Comparison of ENCODE assay signal across 8 cellular contexts in genomic region chr17:78883533-78884131, GRCh38. TPM values are rescaled to one million over a fixed set of nuclear protein-coding genes. Genes with fewer than 3 reads are reported as not detected.
DNase-seq lines count a peak whose midpoint lies in the region; ATAC-seq and TF ChIP-seq lines count a peak whose summit lies in the region.

No MANE protein-coding gene starts in this region.

- peaks cover 40 to 60% of the 10 kb centered on the region in 2 donors for H3K36me3 Mint-ChIP-seq in CD14-positive monocyte
- no peaks in the 10 kb centered on the region for H3K36me3 Mint-ChIP-seq in WTC11
- H3K36me3 Mint-ChIP-seq in neural crest cell (ENCODE audit: low read depth), result no peaks in the 10 kb centered on the region

- H3K4me1 Mint-ChIP-seq in CD14-positive monocyte (peaks cover 76% of the 10 kb centered on the region), WTC11 (peaks cover 33% of the 10 kb centered on the region), neural crest cell (peaks cover 57% of the 10 kb centered on the region)

- H3K4me3 Mint-ChIP-seq in CD14-positive monocyte, result peak overlapping the region; percentile 70 to 79
- peak overlapping the region; percentile 31; the same call in 1 of the 2 replicates for H3K4me3 Mint-ChIP-seq in WTC11
- peak overlapping the region; percentile 84 for H3K4me3 Mint-ChIP-seq in neural crest cell

- peaks cover 0 to 2% (median 2%) of the 10 kb centered on the region in 3 donors for H3K27me3 Mint-ChIP-seq in CD14-positive monocyte (ENCODE audit: low read depth in 3 of 3)
- H3K27me3 Mint-ChIP-seq in WTC11 (ENCODE audit: low read depth), result no peaks in the 10 kb centered on the region
- H3K27me3 Mint-ChIP-seq in neural crest cell (ENCODE audit: low read depth), result no peaks in the 10 kb centered on the region

- CTCF ChIA-PET in WTC11 (lab: Charles Lee), result interaction anchor here (0.6 to 1.7 kb wide), 7 partner anchors 15 to 162 kb away, joined by 3 to 20 read pairs (median 3); no protein-coding TSS in a partner anchor

- POLR2A ChIA-PET in WTC11 (lab: Charles Lee), result no interaction called here

- intact Hi-C loops in CD14-positive monocyte (cut with micrococcal nuclease), result loop anchor here (1.0 to 5.0 kb wide), 3 partner anchors 21 to 39 kb away; no protein-coding TSS in a partner anchor

- H3K27ac Mint-ChIP-seq in CD14-positive monocyte, result peak overlapping the region; percentile 97 to 99 (median 98)
- H3K27ac Mint-ChIP-seq in WTC11, result no peak overlapping the region
- H3K27ac Mint-ChIP-seq in neural crest cell (ENCODE audit: unreplicated experiment), result peak overlapping the region; percentile 97

- ATAC-seq in WTC11, result peak; percentile 64

- TF ChIP-seq CTCF in CD14-positive monocyte (IDR thresholded peaks at IDR 0.05) (peak; percentile 8), WTC11 (IDR thresholded peaks at IDR 0.05) (no peak), neural crest cell (conservative IDR thresholded peaks at IDR 0.05) (peak; percentile 21)

- DNase-seq in CD14-positive monocyte (ENCODE audit: low spot score), result peak; percentile 90
- DNase-seq in MV-4-11 (lab: John Stamatoyannopoulos, UW), result peak; percentile 73
- DNase-seq in WTC11 (ENCODE audit: low spot score), result no peak
- peak; percentile 97 for DNase-seq in globus pallidus (ENCODE audit: low spot score)
- peak; percentile 62 for DNase-seq in neural crest cell (ENCODE audit: low read depth, low spot score)
- no peak for DNase-seq in GM19238 (ENCODE audit: insufficient read length, low spot score)
- no peak for DNase-seq in stimulated activated naive CD4-positive, alpha-beta T cell treated with Interleukin-2 at 50 U/mL for 16 hours (lab: John Stamatoyannopoulos, UW)
- DNase-seq in cortex of kidney (lab: John Stamatoyannopoulos, UW), result no peak

- peaks cover 0 to 1% (median 0%) of the 10 kb centered on the region in 7 donors for H3K9me3 Mint-ChIP-seq in CD14-positive monocyte
- no peaks in the 10 kb centered on the region for H3K9me3 Mint-ChIP-seq in WTC11
- H3K9me3 Mint-ChIP-seq in neural crest cell, result no peaks in the 10 kb centered on the region

TF ChIP-seq in WTC11, 78 proteins besides CTCF, POLR2A, EP300 and RAD21:
- TF ChIP-seq MAX (CRISPR knock-in tag; IDR thresholded peaks at IDR 0.05) (0 out of 2 replicates have a peak, but pooled peaks have one; percentile 29), FOXK1 (CRISPR knock-in tag; IDR thresholded peaks at IDR 0.05) (no peak), PREB (CRISPR knock-in tag; IDR thresholded peaks at IDR 0.05; ENCODE audit: borderline replicate concordance) (no peak), PRDM15 (CRISPR knock-in tag; IDR thresholded peaks at IDR 0.05) (peak; percentile 41; the same call in 1 of the 2 replicates), JUN (CRISPR knock-in tag; IDR thresholded peaks at IDR 0.05) (no peak), FOXP1 (CRISPR knock-in tag; IDR thresholded peaks at IDR 0.05; ENCODE audit: borderline replicate concordance) (0 out of 2 replicates have a peak, but pooled peaks have one; percentile 26), USF2 (CRISPR knock-in tag; IDR thresholded peaks at IDR 0.05) (0 out of 2 replicates have a peak, but pooled peaks have one; percentile 15), TP53 (CRISPR knock-in tag; IDR thresholded peaks at IDR 0.05) (no peak), MYBL2 (CRISPR knock-in tag; IDR thresholded peaks at IDR 0.05) (no peak), RELA (CRISPR knock-in tag; IDR thresholded peaks at IDR 0.05; ENCODE audit: borderline replicate concordance) (no peak)

RNA-seq across cellular contexts. Expression of gene CEP295NL, which starts 19.4 kb away (rescaled TPM):
- polyA plus RNA-seq in CD14-positive monocyte, result under 1 TPM in 1 of 2 donors, not detected in 1; 0.38 TPM
- total RNA-seq in WTC11 (2021) (0.61 to 0.89 TPM (median 0.89 TPM) in 3 replicates), neural crest cell (1.2 TPM in 2 replicates)

RNA-seq across cellular contexts. Expression of gene TIMP2, which starts 41.6 kb away (rescaled TPM):
- 1 to 10 TPM; 4.5 to 6.4 TPM for polyA plus RNA-seq in CD14-positive monocyte
- 36.9 to 39.3 TPM (median 37.1 TPM) in 3 replicates for total RNA-seq in WTC11 (2021)
- 58.5 and 60.2 TPM in 2 replicates for total RNA-seq in neural crest cell

RNA-seq across cellular contexts. Expression of gene USP36, which starts 43.0 kb away (rescaled TPM):
- polyA plus RNA-seq in CD14-positive monocyte, result 1 to 10 TPM; 4.4 to 6.1 TPM
- total RNA-seq in WTC11 (2021), result 62.0 to 74.0 TPM (median 65.8 TPM) in 3 replicates
- 59.0 and 63.2 TPM in 2 replicates for total RNA-seq in neural crest cell

Comparison
In these comparisons a context has a peak if more than half of its experiments do, and no peak if none do; other contexts are left out.
1. DNase-seq: peak in CD14-positive monocyte (single experiment), MV-4-11 (single experiment), globus pallidus (single experiment) and neural crest cell (single experiment); none in WTC11 (single experiment), GM19238 (single experiment), stimulated activated naive CD4-positive, alpha-beta T cell treated with Interleukin-2 at 50 U/mL for 16 hours (single experiment) and cortex of kidney (single experiment).
2. H3K4me3 Mint-ChIP-seq: peak in every context shown above with its lines; median percentile 84 in neural crest cell; 74 in CD14-positive monocyte; 31 in WTC11.